In the genomic region with DNA sequence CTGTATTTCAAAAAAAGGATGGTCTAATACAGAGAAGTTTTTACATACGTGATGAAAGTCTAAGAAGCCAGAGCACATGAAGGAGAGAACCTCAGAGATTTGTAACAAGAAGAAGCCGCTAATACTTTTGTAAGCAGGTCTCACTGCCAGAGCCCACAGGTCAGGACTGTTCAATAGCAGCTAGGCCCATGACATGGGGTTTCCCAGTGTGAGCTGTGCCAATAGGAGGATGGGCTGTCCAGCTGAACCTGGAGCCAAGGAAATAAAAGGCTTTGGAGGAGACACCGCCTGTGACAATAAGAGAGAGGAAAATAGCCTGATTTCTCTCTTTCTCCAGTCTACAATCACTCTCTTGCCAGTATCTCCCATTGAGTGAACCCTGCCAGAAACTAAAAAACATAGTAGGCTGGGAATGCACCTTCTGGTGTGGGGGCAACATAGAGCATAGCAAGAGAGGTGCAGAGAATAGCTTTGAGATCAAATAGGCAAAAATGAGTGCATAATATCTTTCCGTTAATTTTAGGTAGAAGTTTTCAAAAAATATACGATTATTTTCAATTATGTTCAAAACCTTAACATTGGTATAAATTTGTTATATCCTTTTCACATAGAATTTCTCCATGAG, we compare ENCODE assay signal across 19 cellular contexts.
DNase-seq lines count a peak whose midpoint lies in the region; ATAC-seq, FAIRE-seq and TF ChIP-seq lines count a peak whose summit lies in the region.
"Had no signal": no experiment of that assay in that cellular context is flagged by ENCODE, and none has a peak within 500 bp of the region (broad histone marks: within the 10 kb centered on the region; RNA-seq: fewer than 3 reads in every experiment).

No MANE protein-coding gene starts in this region.

- no peak overlapping the region for H3K56ac ChIP-seq in H1 (replicated peaks; ENCODE audit: insufficient read length, low read depth, low read length)

- TF ChIP-seq EP300 in HepG2 (IDR thresholded peaks at IDR 0.05; ENCODE audit: low read depth in 2 of 2, low read length in 2 of 2) = no peak
- TF ChIP-seq EP300 in HepG2 (CRISPR knock-in tag; IDR thresholded peaks at IDR 0.05; ENCODE audit: borderline replicate concordance) = no peak
- no peak for TF ChIP-seq EP300 in H1 (IDR thresholded peaks at IDR 0.05; ENCODE audit: borderline replicate concordance in 1 of 2, low read depth in 2 of 2, low read length in 2 of 2)

- H3K23ac ChIP-seq in H1 (ENCODE audit: insufficient read length) = no peak overlapping the region

- no peaks in the 10 kb centered on the region for H3K27me3 ChIP-seq in liver (ENCODE audit: control insufficient read depth in 4 of 4, insufficient read depth in 4 of 4, low read length in 3 of 4)
- no peaks in the 10 kb centered on the region for H3K27me3 ChIP-seq in HepG2 (ENCODE audit: control insufficient read depth in 1 of 2, insufficient read depth in 2 of 2, low read length in 2 of 2)
- H3K27me3 ChIP-seq in H1 (replicated peaks in 1 of 4; ENCODE audit: control insufficient read depth in 3 of 4, extremely low read depth in 1 of 4, insufficient read depth in 3 of 4, low read length in 3 of 4) = no peaks in the 10 kb centered on the region
- H3K27me3 ChIP-seq in right lobe of liver = no peaks in the 10 kb centered on the region
- no peaks in the 10 kb centered on the region for H3K27me3 ChIP-seq in hepatocyte

- peak overlapping the region; percentile 13; the same call in 1 of the 2 replicates for H2BK12ac ChIP-seq in H1 (ENCODE audit: low read depth, low read length)

- POLR2A ChIA-PET in HepG2 (lab: Yijun Ruan, JAX) (no interaction called here), H1 (lab: Charles Lee; ENCODE audit: partially characterized antibody) (no interaction called here)

- no peak for FAIRE-seq in HepG2 (lab: Jason Lieb, UNC)
- FAIRE-seq in H1 (lab: Jason Lieb, UNC) = no peak
- FAIRE-seq: GM12878 had no signal

- no TSS peak for BruUV-seq in HepG2 (replicated peaks; lab: Mats Ljungman, UMichigan)

- no peak overlapping the region for H2AK5ac ChIP-seq in H1 (ENCODE audit: low read depth, low read length)

- intact Hi-C loops in HepG2 (cut with micrococcal nuclease; ENCODE audit: unreplicated experiment) = no loop called here
- intact Hi-C loops in right lobe of liver (cut with DNase I) = no loop called here

- no peak overlapping the region for H2BK120ac ChIP-seq in H1 (replicated peaks; ENCODE audit: low read depth, low read length)

- no peak overlapping the region for H2BK5ac ChIP-seq in H1 (ENCODE audit: low read depth, low read length)

- TF ChIP-seq POLR2A in HepG2 (IDR thresholded peaks at IDR 0.05; ENCODE audit: insufficient read depth in 1 of 2, low read depth in 2 of 2, low read length in 2 of 2) (no peak), H1 (IDR thresholded peaks at IDR 0.05; ENCODE audit: control extremely low read depth in 1 of 2, low read depth in 2 of 2, low read length in 2 of 2) (no peak), right lobe of liver (IDR thresholded peaks at IDR 0.05) (no peak)

- DNase-seq in HepG2 (ENCODE audit: low spot score) (no peak), H1 (ENCODE audit: low read depth in 1 of 2, low spot score in 2 of 2) (no peak), right lobe of liver (peak; percentile 45 to 64 (median 59)), GM03348 (ENCODE audit: low spot score) (no peak), G401 (ENCODE audit: low spot score) (no peak), hepatocyte (ENCODE audit: low spot score) (no peak)
- DNase-seq: EL, HCEC 1CT, Karpas-422, NCI-H1417 treated with DMSO at 0.1 percent for 48 hours, NCI-H1930, NCI-H226, NCI-H510A treated with DMSO at 0.1 percent for 48 hours, NCI-H748 treated with DMSO at 0.1 percent for 48 hours, SIG-M5, SK-N-SH had no signal

- H4K91ac ChIP-seq in H1 (replicated peaks; ENCODE audit: insufficient read length, low read length) = no peak overlapping the region

- TF ChIP-seq RAD21 in liver (IDR thresholded peaks at IDR 0.05) (peak in 1 of 2 donors; percentile 9), HepG2 (CRISPR knock-in tag; IDR thresholded peaks at IDR 0.05) (no peak), H1 (IDR thresholded peaks at IDR 0.05 in 1 of 2, conservative IDR thresholded peaks at IDR 0.05 in 1 of 2; ENCODE audit: low read depth in 2 of 2, low read length in 2 of 2) (peak in 1 of 2 experiments; percentile 14; a peak in 1 of 4 replicates)

- no peaks in the 10 kb centered on the region for H3K23me2 ChIP-seq in H1 (ENCODE audit: low read depth, low read length)

- no peak overlapping the region for H2AFZ ChIP-seq in HepG2 (ENCODE audit: low read length)
- H2AFZ ChIP-seq in H1 (ENCODE audit: low read length) = no peak overlapping the region
- no peak overlapping the region for H2AFZ ChIP-seq in hepatocyte

- H3K14ac ChIP-seq in H1 (ENCODE audit: insufficient read length) = no peak overlapping the region

- no peak overlapping the region for H2BK20ac ChIP-seq in H1 (ENCODE audit: low read length)

- no peak overlapping the region for H3K4me3 ChIP-seq in liver (ENCODE audit: low read depth in 1 of 3, low read length in 3 of 3)
- no peak overlapping the region for H3K4me3 ChIP-seq in HepG2 (replicated peaks in 1 of 3; ENCODE audit: insufficient read depth in 1 of 3, low read depth in 2 of 3, low read length in 3 of 3)
- no peak overlapping the region for H3K4me3 ChIP-seq in H1 (ENCODE audit: extremely low read depth in 1 of 4, insufficient read depth in 2 of 4, low read depth in 3 of 4, low read length in 4 of 4)
- H3K4me3 ChIP-seq in right lobe of liver = no peak overlapping the region
- H3K4me3 ChIP-seq in hepatocyte = no peak overlapping the region
- H3K4me3 ChIP-seq: GM12878 had no signal

- H3K18ac ChIP-seq in H1 (ENCODE audit: extremely low read depth, low read length) = no peak overlapping the region

- WGBS in liver = 68% methylated on average over 5 of the region's 5 CpGs
- WGBS in HepG2 (ENCODE audit: low lambda C conversion rate) = 8% methylated on average over 5 of the region's 5 CpGs
- WGBS in H1 (ENCODE audit: extremely low coverage in 1 of 2, insufficient coverage in 1 of 2, insufficient read length in 1 of 2, insufficient replicate concordance in 2 of 2, low coverage in 1 of 2, low lambda C conversion rate in 2 of 2, missing lambda C conversion rate in 1 of 2), 2 experiments = 87% methylated on average over 5 of the region's 5 CpGs; no CpG with 5 or more reads in 1 of the 2 experiments
- WGBS in right lobe of liver (ENCODE audit: insufficient coverage, low coverage, low lambda C conversion rate, missing lambda C conversion rate) = 59% methylated on average over 5 of the region's 5 CpGs
- 91% methylated on average over 5 of the region's 5 CpGs for WGBS in hepatocyte (ENCODE audit: low lambda C conversion rate, missing lambda C conversion rate)

- in situ Hi-C loops in HepG2 (cut with HindIII; ENCODE audit: extremely low pct_ligation_motif_present, low pct_unique_long_range_greater_than_20kb) (no loop called here), G401 (cut with HindIII; ENCODE audit: low sequenced_read_pairs) (no loop called here)

- H4K20me1 ChIP-seq in HepG2 (ENCODE audit: insufficient read depth, low read length) (no peaks in the 10 kb centered on the region), H1 (replicated peaks in 1 of 2; ENCODE audit: control insufficient read depth in 1 of 2, insufficient read depth in 2 of 2, low read length in 2 of 2) (no peaks in the 10 kb centered on the region), hepatocyte (ENCODE audit: insufficient read depth, poor library complexity, severe bottlenecking) (no peaks in the 10 kb centered on the region)

- H2BK15ac ChIP-seq in H1 (ENCODE audit: low read length) = no peak overlapping the region

- H3K4ac ChIP-seq in H1 (replicated peaks; ENCODE audit: insufficient read length, low read depth, low read length) = no peak overlapping the region

- no peaks in the 10 kb centered on the region for H3K79me1 ChIP-seq in H1 (ENCODE audit: low read depth, low read length)

- no peak overlapping the region for H4K8ac ChIP-seq in H1 (ENCODE audit: extremely low read depth, insufficient read depth, low read length)

- TF ChIP-seq CTCF in liver (IDR thresholded peaks at IDR 0.05; ENCODE audit: low read depth, low read length, missing input control) = no peak
- TF ChIP-seq CTCF in HepG2 (CRISPR knock-in tag; IDR thresholded peaks at IDR 0.05) = no peak
- TF ChIP-seq CTCF in H1 (IDR thresholded peaks at IDR 0.05; ENCODE audit: control extremely low read depth in 1 of 3, insufficient read depth in 1 of 3, low read depth in 1 of 3, low read length in 3 of 3) = peak in 1 of 3 experiments; percentile 28; a peak in 1 of 4 replicates
- TF ChIP-seq CTCF in right lobe of liver (IDR thresholded peaks at IDR 0.05) = peak in 1 of 4 donors; percentile 19
- no peak for TF ChIP-seq CTCF in hepatocyte (IDR thresholded peaks at IDR 0.05; ENCODE audit: poor library complexity)

- H3K4me1 ChIP-seq in liver (ENCODE audit: control insufficient read depth in 4 of 4, insufficient read depth in 4 of 4, low read length in 3 of 4) = peaks cover 0 to 23% (median 15%) of the 10 kb centered on the region in 4 donors
- no peaks in the 10 kb centered on the region for H3K4me1 ChIP-seq in HepG2 (ENCODE audit: insufficient read depth, low read length)
- no peaks in the 10 kb centered on the region; a peak in 2 of 7 replicates for H3K4me1 ChIP-seq in H1 (replicated peaks in 1 of 4; ENCODE audit: control insufficient read depth in 3 of 4, insufficient read depth in 4 of 4, low read length in 3 of 4)
- H3K4me1 ChIP-seq in right lobe of liver = peaks cover 0 to 34% (median 5%) of the 10 kb centered on the region in 4 donors
- H3K4me1 ChIP-seq in hepatocyte (ENCODE audit: insufficient read depth) = no peaks in the 10 kb centered on the region

- ATAC-seq in HepG2 = no peak
- ATAC-seq in right lobe of liver = peak; percentile 78 to 90 (median 86)
- ATAC-seq in HG03571 (IDR thresholded peaks at IDR 0.05; ENCODE audit: unreplicated experiment) = no peak
- ATAC-seq: GM12878 had no signal

- CTCF ChIA-PET in HepG2 (lab: Yijun Ruan, JAX; ENCODE audit: low intra/inter-chr PET ratio, low total read pairs) = no interaction called here
- CTCF ChIA-PET in H1 (lab: Charles Lee; ENCODE audit: partially characterized antibody) = interaction anchor here (0.6 to 3.8 kb wide), 5 partner anchors 9 to 513 kb away, joined by 3 to 18 read pairs (median 4); no protein-coding TSS in a partner anchor

- H3K36me3 ChIP-seq in liver (ENCODE audit: control insufficient read depth in 4 of 4, insufficient read depth in 3 of 4, low read depth in 1 of 4, low read length in 3 of 4) = no peaks in the 10 kb centered on the region
- H3K36me3 ChIP-seq in HepG2 (replicated peaks in 1 of 2; ENCODE audit: control insufficient read depth in 1 of 2, insufficient read depth in 2 of 2, low read length in 2 of 2) = no peaks in the 10 kb centered on the region
- no peaks in the 10 kb centered on the region for H3K36me3 ChIP-seq in H1 (ENCODE audit: control insufficient read depth in 2 of 4, insufficient read depth in 4 of 4, low read length in 3 of 4)
- no peaks in the 10 kb centered on the region for H3K36me3 ChIP-seq in right lobe of liver
- no peaks in the 10 kb centered on the region for H3K36me3 ChIP-seq in hepatocyte (replicated peaks; ENCODE audit: insufficient read depth, low read depth)

- H3K4me2 ChIP-seq in HepG2 (ENCODE audit: low read depth, low read length) (no peak overlapping the region), H1 (ENCODE audit: insufficient read depth in 1 of 2, low read depth in 2 of 2, low read length in 2 of 2) (no peak overlapping the region), hepatocyte (no peak overlapping the region)
- H3K4me2 ChIP-seq: SK-N-SH had no signal

- H3K9me3 ChIP-seq in liver (ENCODE audit: control insufficient read depth in 4 of 4, low read length in 3 of 4) (no peaks in the 10 kb centered on the region), HepG2 (ENCODE audit: low read length) (peaks cover 8% of the 10 kb centered on the region; the same call in 1 of the 2 replicates), H1 (ENCODE audit: insufficient read depth in 2 of 2, low read depth in 1 of 2, low read length in 1 of 2) (no peaks in the 10 kb centered on the region), right lobe of liver (no peaks in the 10 kb centered on the region), hepatocyte (ENCODE audit: low read depth) (no peaks in the 10 kb centered on the region)
- H3K9me3 ChIP-seq: SK-N-SH had no signal

- peak overlapping the region in 1 of 2 donors; percentile 7 for H3K27ac ChIP-seq in liver (ENCODE audit: low read depth in 1 of 2, low read length in 2 of 2)
- no peak overlapping the region for H3K27ac ChIP-seq in HepG2 (ENCODE audit: extremely low read length, insufficient read depth, low read length)
- no peak overlapping the region for H3K27ac ChIP-seq in H1 (ENCODE audit: low read depth, low read length)
- peak overlapping the region in 1 of 3 donors; percentile 27 for H3K27ac ChIP-seq in right lobe of liver
- no peak overlapping the region for H3K27ac ChIP-seq in hepatocyte

- no peaks in the 10 kb centered on the region for H3K9me2 ChIP-seq in hepatocyte (replicated peaks; ENCODE audit: insufficient read depth)
- H3K9me2 ChIP-seq: SK-N-SH had no signal

- no peak overlapping the region for H4K5ac ChIP-seq in H1 (ENCODE audit: insufficient read length, low read depth, low read length)

- no peaks in the 10 kb centered on the region for H3K79me2 ChIP-seq in HepG2 (ENCODE audit: insufficient read depth, low read length)
- no peaks in the 10 kb centered on the region for H3K79me2 ChIP-seq in H1 (ENCODE audit: control insufficient read depth in 1 of 2, insufficient read depth in 2 of 2, low read length in 2 of 2)
- H3K79me2 ChIP-seq in hepatocyte = no peaks in the 10 kb centered on the region

- no peak overlapping the region for H3K9ac ChIP-seq in liver (ENCODE audit: low read depth in 1 of 2, low read length in 2 of 2)
- no peak overlapping the region for H3K9ac ChIP-seq in HepG2 (ENCODE audit: insufficient read depth, low read depth, low read length)
- no peak overlapping the region for H3K9ac ChIP-seq in H1 (replicated peaks in 1 of 4; ENCODE audit: extremely low read depth in 1 of 4, low read depth in 3 of 4, low read length in 3 of 4)
- H3K9ac ChIP-seq: SK-N-SH had no signal

Comparison
In these comparisons a context has a peak if more than half of its experiments do, and no peak if none do; other contexts are left out.
1. ATAC-seq: peak in right lobe of liver (4 of 4); none in HepG2 (single experiment) and HG03571 (single experiment).
2. DNase-seq: peak in right lobe of liver (3 of 3); none in HepG2 (single experiment), H1 (0 of 2), GM03348 (single experiment), G401 (single experiment) and hepatocyte (single experiment).